In genomic region chr12:70606001-70606400, GRCh38 we compare ENCODE assay signal across 16 cellular contexts. TPM values are rescaled to one million over a fixed set of nuclear protein-coding genes. Genes with fewer than 3 reads are reported as not detected.
DNase-seq lines count a peak whose midpoint lies in the region; ATAC-seq and TF ChIP-seq lines count a peak whose summit lies in the region.
"Had no signal": no experiment of that assay in that cellular context is flagged by ENCODE, and none has a peak within 500 bp of the region (broad histone marks: within the 10 kb centered on the region; RNA-seq: fewer than 3 reads in every experiment).

No MANE protein-coding gene starts in this region.

- TF ChIP-seq POLR2A in stomach (IDR thresholded peaks at IDR 0.05): no peak

- no peaks in the 10 kb centered on the region for H3K36me3 ChIP-seq in stomach
- H3K36me3 ChIP-seq: neural progenitor cell had no signal

- no peak for TF ChIP-seq EP300 in stomach (IDR thresholded peaks at IDR 0.05)

- TF ChIP-seq CTCF in fibroblast of the aortic adventitia (IDR thresholded peaks at IDR 0.05; ENCODE audit: insufficient read depth, low read length) (no peak), stomach (IDR thresholded peaks at IDR 0.05) (no peak)

- 66 to 80% (median 74%) methylated on average over 6 of the region's 6 CpGs for WGBS in stomach, 5 donors

- no peak overlapping the region for H3K27ac ChIP-seq in stomach
- H3K27ac ChIP-seq: neural progenitor cell, skin epidermis, VCaP had no signal

- H3K9me3 ChIP-seq in stomach: no peaks in the 10 kb centered on the region

- H3K9me3 Mint-ChIP-seq in activated CD4-positive, alpha-beta T cell treated with anti-CD3 and anti-CD28 coated beads, Interleukin-2, amount 10 ng/mL, durations not matched to agents 24 days and 14 days: no peaks in the 10 kb centered on the region

- no peak for ATAC-seq in GM21529 (IDR thresholded peaks at IDR 0.05; ENCODE audit: unreplicated experiment)
- ATAC-seq: stimulated activated naive CD8-positive, alpha-beta T cell treated with anti-CD3 and anti-CD28 coated beads, Interleukin-15, Interleukin-2, amounts not matched to agents 100 U/mL and 50 U/mL, for 24 hours had no signal

- H3K36me3 Mint-ChIP-seq in activated CD4-positive, alpha-beta T cell treated with anti-CD3 and anti-CD28 coated beads, Interleukin-2, amount 10 ng/mL, durations not matched to agents 24 days and 14 days (ENCODE audit: low read depth): no peaks in the 10 kb centered on the region
- H3K36me3 Mint-ChIP-seq: mesothelial cell of epicardium, neural progenitor cell had no signal

- H3K27me3 Mint-ChIP-seq in activated CD4-positive, alpha-beta T cell treated with anti-CD3 and anti-CD28 coated beads, Interleukin-2, amount 10 ng/mL, durations not matched to agents 24 days and 14 days: peaks cover 22% of the 10 kb centered on the region

- H3K4me3 Mint-ChIP-seq in activated CD4-positive, alpha-beta T cell treated with anti-CD3 and anti-CD28 coated beads, Interleukin-2, amount 10 ng/mL, durations not matched to agents 24 days and 14 days: no peak overlapping the region
- H3K4me3 Mint-ChIP-seq: mesothelial cell of epicardium, neural progenitor cell had no signal

- no peaks in the 10 kb centered on the region for H3K4me1 Mint-ChIP-seq in activated CD4-positive, alpha-beta T cell treated with anti-CD3 and anti-CD28 coated beads, Interleukin-2, amount 10 ng/mL, durations not matched to agents 24 days and 14 days

- H3K4me3 ChIP-seq in fibroblast of the aortic adventitia (ENCODE audit: low read depth, low read length) (no peak overlapping the region), stomach (peak overlapping the region in 3 of 4 donors; percentile 19 to 49 (median 44))
- H3K4me3 ChIP-seq: neural progenitor cell, skin epidermis had no signal

- H3K4me1 ChIP-seq in stomach: peaks cover 7 to 16% (median 12%) of the 10 kb centered on the region in 4 donors

- H3K27me3 ChIP-seq in stomach: peaks cover 0 to 39% (median 13%) of the 10 kb centered on the region in 3 donors

- H3K27ac Mint-ChIP-seq in activated CD4-positive, alpha-beta T cell treated with anti-CD3 and anti-CD28 coated beads, Interleukin-2, amount 10 ng/mL, durations not matched to agents 24 days and 14 days: no peak overlapping the region
- H3K27ac Mint-ChIP-seq: mesothelial cell of epicardium, neural progenitor cell had no signal

- peak; percentile 15 for DNase-seq in NCI-H82 (lab: John Stamatoyannopoulos, UW)
- no peak for DNase-seq in NCI-H82 treated with DMSO at 0.1 percent for 48 hours (lab: John Stamatoyannopoulos, UW; ENCODE audit: unreplicated experiment)
- DNase-seq in RKO (ENCODE audit: low spot score): peak; percentile 19
- peak; percentile 32 for DNase-seq in fibroblast of the aortic adventitia (ENCODE audit: low read depth)
- no peak for DNase-seq in stomach
- no peak for DNase-seq in SIG-M5 (lab: John Stamatoyannopoulos, UW)
- DNase-seq in activated CD4-positive, alpha-beta T cell treated with anti-CD3 and anti-CD28 coated beads, Interleukin-2, amount 10 ng/mL, durations not matched to agents 24 days and 14 days: no peak
- DNase-seq: activated CD8-positive, alpha-beta memory T cell treated with anti-CD3 and anti-CD28 coated beads for 24 hours; cortex of kidney; NCI-H1092 treated with DMSO at 0.1 percent for 48 hours; stimulated activated naive CD8-positive, alpha-beta T cell treated with anti-CD3 and anti-CD28 coated beads, Interleukin-15, Interleukin-2, amounts not matched to agents 100 U/mL and 50 U/mL, for 24 hours had no signal

- intact Hi-C loops in stomach (cut with DNase I; ENCODE audit: low total_unique reads): no loop called here
- intact Hi-C loops in activated CD4-positive, alpha-beta T cell treated with anti-CD3 and anti-CD28 coated beads, Interleukin-2, amount 10 ng/mL, durations not matched to agents 24 days and 14 days (cut with micrococcal nuclease): no loop called here

RNA-seq across cellular contexts. Expression of gene PTPRB, which starts 31.2 kb away (rescaled TPM):
- total RNA-seq in fibroblast of the aortic adventitia (ENCODE audit: low replicate concordance) (3.6 and 5.6 TPM in 2 replicates), stomach (10 to 100 TPM in 4 of 5 donors, 1 to 10 TPM in 1; 8.0 to 51.2 (median 16.9) TPM)
- 1 to 10 TPM; 1.2 to 1.8 (median 1.3) TPM for polyA plus RNA-seq in stomach
- total RNA-seq in activated CD4-positive, alpha-beta T cell treated with anti-CD3 and anti-CD28 coated beads, Interleukin-2, amount 10 ng/mL, durations not matched to agents 24 days and 14 days: not detected in 2 replicates

Comparison
In these comparisons a context has a peak if more than half of its experiments do, and no peak if none do; other contexts are left out.
1. DNase-seq: peak in NCI-H82 (single experiment), RKO (single experiment) and fibroblast of the aortic adventitia (single experiment); none in NCI-H82 treated with DMSO at 0.1 percent for 48 hours (single experiment), stomach (single experiment), SIG-M5 (single experiment) and activated CD4-positive, alpha-beta T cell treated with anti-CD3 and anti-CD28 coated beads, Interleukin-2, amount 10 ng/mL, durations not matched to agents 24 days and 14 days (single experiment).